In the genomic region with DNA sequence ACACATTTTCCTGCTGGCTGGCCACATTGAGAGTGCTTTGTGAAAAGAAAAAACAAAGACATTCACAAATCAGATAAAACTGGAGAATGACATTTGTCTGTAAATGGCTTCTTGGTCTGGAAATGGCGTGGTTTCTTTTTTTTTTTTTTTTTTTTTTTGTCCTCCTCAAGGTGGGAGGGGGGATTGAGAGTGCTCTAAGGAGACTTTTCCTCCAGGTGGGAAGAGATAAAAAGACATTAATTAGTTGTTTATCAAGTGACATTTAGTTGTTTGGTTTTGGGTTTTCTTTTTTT, we compare ENCODE assay signal across 8 cellular contexts. TPM values are rescaled to one million over a fixed set of nuclear protein-coding genes. Genes with fewer than 3 reads are reported as not detected.
DNase-seq lines count a peak whose midpoint lies in the region; ATAC-seq, FAIRE-seq and TF ChIP-seq lines count a peak whose summit lies in the region.

No MANE protein-coding gene starts in this region.

- no peak overlapping the region for H4K12ac ChIP-seq in trophoblast cell (ENCODE audit: low read depth, low read length)

- POLR2A ChIA-PET in OCI-LY7 (lab: Charles Lee) = no interaction called here
- POLR2A ChIA-PET in H1 (lab: Charles Lee; ENCODE audit: partially characterized antibody) = interaction anchor here (2.8 kb wide), 1 partner anchor 9 kb away, joined by 6 read pairs; no protein-coding TSS in a partner anchor

- H3K9ac ChIP-seq in H1 (replicated peaks in 1 of 4; ENCODE audit: extremely low read depth in 1 of 4, low read depth in 3 of 4, low read length in 3 of 4) = no peak overlapping the region
- no peak overlapping the region for H3K9ac ChIP-seq in trophoblast cell (ENCODE audit: low read length)

- H3K56ac ChIP-seq in H1 (replicated peaks; ENCODE audit: insufficient read length, low read depth, low read length) = no peak overlapping the region

- FAIRE-seq in GM19239 (lab: Jason Lieb, UNC) = peak; percentile 45
- FAIRE-seq in H1 (lab: Jason Lieb, UNC) = no peak

- DNase-seq in GM19239 (ENCODE audit: insufficient read length, low spot score) (no peak), OCI-LY7 (ENCODE audit: low spot score) (peak; percentile 44), H1 (ENCODE audit: low read depth in 1 of 2, low spot score in 2 of 2) (no peak), trophoblast cell (peak in 1 of 2 donors; percentile 43)

- peaks cover 74% of the 10 kb centered on the region for H3K79me2 ChIP-seq in OCI-LY7 (ENCODE audit: insufficient read depth, low read depth, low read length)
- H3K79me2 ChIP-seq in H1 (ENCODE audit: control insufficient read depth in 1 of 2, insufficient read depth in 2 of 2, low read length in 2 of 2) = peaks cover 14 to 62% of the 10 kb centered on the region in 2 experiments; a peak in 3 of 4 replicates
- peaks cover 30% of the 10 kb centered on the region for H3K79me2 ChIP-seq in trophoblast cell (ENCODE audit: control insufficient read depth, insufficient read depth, low read length, poor library complexity)

- H2BK120ac ChIP-seq in H1 (replicated peaks; ENCODE audit: low read depth, low read length) (no peak overlapping the region), trophoblast cell (ENCODE audit: insufficient read depth, low read length, poor library complexity) (no peak overlapping the region)

- no TSS peak for BruUV-seq in OCI-LY7 (replicated peaks; lab: Mats Ljungman, UMichigan)

- no peak for TF ChIP-seq RAD21 in H1 (IDR thresholded peaks at IDR 0.05 in 1 of 2, conservative IDR thresholded peaks at IDR 0.05 in 1 of 2; ENCODE audit: low read depth in 2 of 2, low read length in 2 of 2)

- intact Hi-C loops in OCI-LY7 (cut with micrococcal nuclease; ENCODE audit: unreplicated experiment) = loop anchor here (1.0 to 5.0 kb wide), 6 partner anchors 14 to 274 kb away; partner anchors contain the start of genes ATP5F1E, NELFCD and PRELID3B

- H3K79me1 ChIP-seq in H1 (ENCODE audit: low read depth, low read length) (no peaks in the 10 kb centered on the region; the same call in 1 of the 2 replicates), trophoblast cell (ENCODE audit: low read length) (peaks cover 27% of the 10 kb centered on the region)

- H3K4me2 ChIP-seq in OCI-LY7 (ENCODE audit: low read length) (peak overlapping the region; percentile 95), H1 (ENCODE audit: insufficient read depth in 1 of 2, low read depth in 2 of 2, low read length in 2 of 2) (peak overlapping the region; percentile 62 to 72), trophoblast cell (ENCODE audit: low read length) (peak overlapping the region; percentile 65)

- H3K4ac ChIP-seq in H1 (replicated peaks; ENCODE audit: insufficient read length, low read depth, low read length) = no peak overlapping the region
- peak overlapping the region; percentile 29 for H3K4ac ChIP-seq in trophoblast cell (ENCODE audit: low read depth, low read length)

- H3K14ac ChIP-seq in H1 (ENCODE audit: insufficient read length) (no peak overlapping the region), trophoblast cell (ENCODE audit: low read length) (no peak overlapping the region)

- no peaks in the 10 kb centered on the region for H3K9me2 ChIP-seq in OCI-LY7 (ENCODE audit: insufficient read depth, low read length)

- no peak overlapping the region for H2BK15ac ChIP-seq in H1 (ENCODE audit: low read length)

- no peak overlapping the region for H4K5ac ChIP-seq in H1 (ENCODE audit: insufficient read length, low read depth, low read length)

- no peak for TF ChIP-seq POLR2A in H1 (IDR thresholded peaks at IDR 0.05; ENCODE audit: control extremely low read depth in 1 of 2, low read depth in 2 of 2, low read length in 2 of 2)

- H3K27me3 ChIP-seq in H1 (replicated peaks in 1 of 4; ENCODE audit: control insufficient read depth in 3 of 4, extremely low read depth in 1 of 4, insufficient read depth in 3 of 4, low read length in 3 of 4) = peaks cover 0 to 6% (median 2%) of the 10 kb centered on the region in 4 experiments; a peak in 2 of 7 replicates
- H3K27me3 ChIP-seq in trophoblast cell (ENCODE audit: insufficient read depth, low read length) = no peaks in the 10 kb centered on the region

- peaks cover 47% of the 10 kb centered on the region for H3K36me3 ChIP-seq in OCI-LY7 (ENCODE audit: insufficient read depth, low read length)
- H3K36me3 ChIP-seq in H1 (ENCODE audit: control insufficient read depth in 2 of 4, insufficient read depth in 4 of 4, low read length in 3 of 4) = peaks cover 0 to 15% (median 2%) of the 10 kb centered on the region in 4 experiments; a peak in 4 of 8 replicates
- peaks cover 3 to 16% of the 10 kb centered on the region in 2 experiments for H3K36me3 ChIP-seq in trophoblast cell (ENCODE audit: control insufficient read depth in 1 of 2, insufficient read depth in 2 of 2, low read length in 2 of 2)

- no peak overlapping the region for H2BK12ac ChIP-seq in H1 (ENCODE audit: low read depth, low read length)
- H2BK12ac ChIP-seq in trophoblast cell (ENCODE audit: low read length) = no peak overlapping the region

- H3K23ac ChIP-seq in H1 (ENCODE audit: insufficient read length) (no peak overlapping the region), trophoblast cell (ENCODE audit: low read length) (no peak overlapping the region)

- H3K18ac ChIP-seq in H1 (ENCODE audit: extremely low read depth, low read length) = no peak overlapping the region
- H3K18ac ChIP-seq in trophoblast cell (ENCODE audit: low read length) = no peak overlapping the region

- no peak overlapping the region for H2AK5ac ChIP-seq in H1 (ENCODE audit: low read depth, low read length)
- H2AK5ac ChIP-seq in trophoblast cell (ENCODE audit: low read length) = no peak overlapping the region

- H2AFZ ChIP-seq in OCI-LY7 (ENCODE audit: low read length) (no peak overlapping the region), H1 (ENCODE audit: low read length) (no peak overlapping the region), trophoblast cell (ENCODE audit: insufficient read depth, low read length, poor library complexity) (no peak overlapping the region)

- CTCF ChIA-PET in OCI-LY7 (lab: Charles Lee; ENCODE audit: unreplicated experiment) = no interaction called here
- CTCF ChIA-PET in H1 (lab: Charles Lee; ENCODE audit: partially characterized antibody) = no interaction called here

- no peak overlapping the region for H2BK20ac ChIP-seq in H1 (ENCODE audit: low read length)

- H4K8ac ChIP-seq in H1 (ENCODE audit: extremely low read depth, insufficient read depth, low read length) (no peak overlapping the region), trophoblast cell (ENCODE audit: low read depth, low read length) (no peak overlapping the region)

- no peak for TF ChIP-seq CTCF in OCI-LY7 (conservative IDR thresholded peaks at IDR 0.05; ENCODE audit: low read length)
- TF ChIP-seq CTCF in H1 (IDR thresholded peaks at IDR 0.05; ENCODE audit: control extremely low read depth in 1 of 3, insufficient read depth in 1 of 3, low read depth in 1 of 3, low read length in 3 of 3) = no peak

- no peak for ATAC-seq in HG03196 (IDR thresholded peaks at IDR 0.05; ENCODE audit: unreplicated experiment)
- no peak for ATAC-seq in HG03469 (IDR thresholded peaks at IDR 0.05; ENCODE audit: unreplicated experiment)
- no peak for ATAC-seq in GM18870 (IDR thresholded peaks at IDR 0.05; ENCODE audit: unreplicated experiment)
- no peak for ATAC-seq in GM21367 (IDR thresholded peaks at IDR 0.05; ENCODE audit: unreplicated experiment)

- peaks cover 14% of the 10 kb centered on the region for H3K23me2 ChIP-seq in H1 (ENCODE audit: low read depth, low read length)

- H3K4me3 ChIP-seq in OCI-LY7 (ENCODE audit: low read depth, low read length, poor library complexity, severe bottlenecking) (peak overlapping the region; percentile 90), H1 (ENCODE audit: extremely low read depth in 1 of 4, insufficient read depth in 2 of 4, low read depth in 3 of 4, low read length in 4 of 4) (peak overlapping the region; percentile 73 to 98 (median 80)), trophoblast cell (ENCODE audit: low read depth, low read length) (peak overlapping the region; percentile 94)

- H2BK5ac ChIP-seq in H1 (ENCODE audit: low read depth, low read length) = no peak overlapping the region
- H2BK5ac ChIP-seq in trophoblast cell (ENCODE audit: low read depth, low read length, poor library complexity) = no peak overlapping the region

- H3K9me3 ChIP-seq in OCI-LY7 (ENCODE audit: low read length) (no peaks in the 10 kb centered on the region), H1 (ENCODE audit: insufficient read depth in 2 of 2, low read depth in 1 of 2, low read length in 1 of 2) (no peaks in the 10 kb centered on the region), trophoblast cell (ENCODE audit: insufficient read depth, low read depth, low read length) (no peaks in the 10 kb centered on the region)

- H3K4me1 ChIP-seq in OCI-LY7 (ENCODE audit: insufficient read depth, low read length, poor library complexity, severe bottlenecking) (peaks cover 38% of the 10 kb centered on the region), H1 (replicated peaks in 1 of 4; ENCODE audit: control insufficient read depth in 3 of 4, insufficient read depth in 4 of 4, low read length in 3 of 4) (peaks cover 4 to 28% (median 18%) of the 10 kb centered on the region in 4 experiments), trophoblast cell (ENCODE audit: control insufficient read depth in 1 of 2, insufficient read depth in 2 of 2, low read length in 2 of 2) (peaks cover 0 to 4% of the 10 kb centered on the region in 2 experiments)

- H3K27ac ChIP-seq in OCI-LY7 (ENCODE audit: low read depth, low read length, poor library complexity, severe bottlenecking) (peak overlapping the region; percentile 91), H1 (ENCODE audit: low read depth, low read length) (no peak overlapping the region), trophoblast cell (ENCODE audit: low read depth, low read length) (peak overlapping the region; percentile 100)

- no peak overlapping the region for H4K91ac ChIP-seq in H1 (replicated peaks; ENCODE audit: insufficient read length, low read length)
- no peak overlapping the region for H4K91ac ChIP-seq in trophoblast cell (ENCODE audit: low read depth, low read length)

- H4K20me1 ChIP-seq in OCI-LY7 (ENCODE audit: insufficient read depth, low read length) = peaks cover 36% of the 10 kb centered on the region
- H4K20me1 ChIP-seq in H1 (replicated peaks in 1 of 2; ENCODE audit: control insufficient read depth in 1 of 2, insufficient read depth in 2 of 2, low read length in 2 of 2) = peaks cover 9 to 16% of the 10 kb centered on the region in 2 experiments

- TF ChIP-seq EP300 in H1 (IDR thresholded peaks at IDR 0.05; ENCODE audit: borderline replicate concordance in 1 of 2, low read depth in 2 of 2, low read length in 2 of 2) = no peak

- 14% methylated on average over 1 of the region's 1 CpG; no CpG with 5 or more reads in 1 of the 2 experiments for WGBS in H1 (ENCODE audit: extremely low coverage in 1 of 2, insufficient coverage in 1 of 2, insufficient read length in 1 of 2, insufficient replicate concordance in 2 of 2, low coverage in 1 of 2, low lambda C conversion rate in 2 of 2, missing lambda C conversion rate in 1 of 2), 2 experiments
- WGBS in trophoblast cell (ENCODE audit: extremely low coverage, insufficient coverage, insufficient read length) = no CpG with 5 or more reads among the region's 1 CpG

RNA-seq across cellular contexts. Expression of gene GNAS, which starts 40.4 kb away (rescaled TPM):
- total RNA-seq in OCI-LY7 (2014; rRNA removed; shearing (Covaris generic)) = 546 and 638 TPM in 2 replicates
- 913 and 950 TPM in 2 replicates for total RNA-seq in OCI-LY7 (2022)
- 989 and 1,039 TPM in 2 replicates for total RNA-seq in H1 (2021; fragmentation: NEBNext Ultra II Directional; extraction: Animal tissue kit (Norgen Biotek cat#: 25700))
- polyA plus RNA-seq in H1 (2011; rRNA removed) = 1,613 and 2,238 TPM in 2 replicates
- polyA plus RNA-seq in H1 (2011; cell fraction: cytosol; rRNA removed) = 1,327 TPM
- 1,703 TPM for polyA plus RNA-seq in H1 (2011; cell fraction: nucleus; rRNA removed)
- polyA plus RNA-seq in H1 (2012, experiment 1 of 2) = 953 to 1,220 TPM (median 1,156 TPM) in 4 replicates
- 998 TPM for polyA plus RNA-seq in H1 (2012, experiment 2 of 2)
- polyA plus RNA-seq in H1 (2013, experiment 1 of 2) = 696 TPM
- 746 TPM for polyA plus RNA-seq in H1 (2013, experiment 2 of 2)
- 1,072 and 1,265 TPM in 2 replicates for polyA minus RNA-seq in H1 (2011; rRNA and poly(A)+ RNA removed)
- polyA minus RNA-seq in H1 (2011; cell fraction: cytosol; rRNA and poly(A)+ RNA removed) = 673 TPM
- 539 TPM for polyA minus RNA-seq in H1 (2011; cell fraction: nucleus; rRNA and poly(A)+ RNA removed)
- polyA plus RNA-seq in trophoblast cell (2013) = 1,560 and 1,575 TPM in 2 replicates

RNA-seq across cellular contexts. Expression of gene GNAS-AS1, which starts 42.2 kb away (rescaled TPM):
- 6.5 and 7.7 TPM in 2 replicates for total RNA-seq in OCI-LY7 (2014; rRNA removed; shearing (Covaris generic))
- total RNA-seq in OCI-LY7 (2022) = 11.6 and 11.7 TPM in 2 replicates
- total RNA-seq in H1 (2021; fragmentation: NEBNext Ultra II Directional; extraction: Animal tissue kit (Norgen Biotek cat#: 25700)) = 11.7 and 13.7 TPM in 2 replicates
- 4.7 and 5.4 TPM in 2 replicates for polyA plus RNA-seq in H1 (2011; rRNA removed)
- polyA plus RNA-seq in H1 (2011; cell fraction: cytosol; rRNA removed) = 5.8 TPM
- 15.2 TPM for polyA plus RNA-seq in H1 (2011; cell fraction: nucleus; rRNA removed)
- 4.0 to 6.0 TPM (median 5.4 TPM) in 4 replicates for polyA plus RNA-seq in H1 (2012, experiment 1 of 2)
- 4.3 TPM for polyA plus RNA-seq in H1 (2012, experiment 2 of 2)
- polyA plus RNA-seq in H1 (2013, experiment 1 of 2) = 2.2 TPM
- polyA plus RNA-seq in H1 (2013, experiment 2 of 2) = 2.1 TPM
- 5.8 and 6.2 TPM in 2 replicates for polyA minus RNA-seq in H1 (2011; rRNA and poly(A)+ RNA removed)
- polyA minus RNA-seq in H1 (2011; cell fraction: cytosol; rRNA and poly(A)+ RNA removed) = 7.9 TPM
- polyA minus RNA-seq in H1 (2011; cell fraction: nucleus; rRNA and poly(A)+ RNA removed) = 20.0 TPM
- polyA plus RNA-seq in trophoblast cell (2013) = 0.35 and 0.56 TPM in 2 replicates
